8 cellular contexts compared by ENCODE assay signal in the genomic region with DNA sequence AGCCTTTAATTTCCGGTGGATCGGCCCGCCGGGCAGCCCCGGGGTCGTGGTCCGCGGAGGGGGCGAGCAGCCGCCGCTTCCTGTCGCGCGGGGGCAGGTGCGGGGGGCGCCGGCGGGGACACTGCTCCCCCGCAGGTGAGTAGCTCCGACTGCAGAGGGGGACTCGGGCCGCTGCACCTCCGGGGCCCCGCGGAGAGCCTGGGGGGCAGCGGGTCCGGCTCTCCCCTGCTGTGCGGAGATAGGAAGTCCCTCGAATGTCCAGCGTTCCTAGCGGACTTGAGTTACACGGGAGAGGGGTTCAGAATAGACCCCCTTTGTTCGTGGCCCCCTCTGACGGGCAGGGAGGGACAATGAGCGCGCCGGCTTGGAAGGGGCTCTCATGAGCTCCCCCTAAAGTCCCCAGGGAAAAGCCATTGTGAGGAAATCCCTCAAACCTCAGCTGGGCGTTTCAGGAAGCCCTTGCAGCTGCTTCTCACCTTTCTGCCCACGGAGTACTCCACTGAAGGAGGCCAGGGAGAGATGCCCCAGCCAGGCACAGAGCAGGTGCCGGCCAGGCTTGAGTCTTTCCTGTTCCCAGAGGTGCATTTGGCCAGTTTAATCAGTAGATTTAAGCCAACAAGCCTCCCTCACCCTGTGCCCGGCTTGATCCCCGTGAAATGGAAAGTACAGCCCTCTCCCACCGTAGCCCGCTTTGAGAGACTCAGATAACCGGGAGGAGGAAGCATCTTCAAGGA. TPM values are rescaled to one million over a fixed set of nuclear protein-coding genes. Genes with fewer than 3 reads are reported as not detected.
DNase-seq lines count a peak whose midpoint lies in the region; ATAC-seq, FAIRE-seq and TF ChIP-seq lines count a peak whose summit lies in the region.

No MANE protein-coding gene starts in this region.

- peaks cover 71% of the 10 kb centered on the region for H3K27me3 ChIP-seq in keratinocyte (ENCODE audit: control insufficient read depth, extremely low read depth, insufficient read depth, low read length)

- H3K4me1 ChIP-seq in keratinocyte (ENCODE audit: control insufficient read depth, extremely low read depth, insufficient read depth, low read length) = peaks cover 2% of the 10 kb centered on the region

- DNase-seq in GM10266 (ENCODE audit: extremely low spot score) = peak; percentile 72
- peak; percentile 44 for DNase-seq in NCI-H146 (lab: John Stamatoyannopoulos, UW)
- peak; percentile 46 for DNase-seq in activated T-cell treated with anti-CD3 and anti-CD28 coated beads, Interleukin-2, amount 50 U/mL, for 24 hours
- DNase-seq in keratinocyte (ENCODE audit: low read depth, low spot score) = no peak
- peak; percentile 30 to 35 for DNase-seq in stimulated activated naive CD8-positive, alpha-beta T cell treated with anti-CD3 and anti-CD28 coated beads, Interleukin-15, amount 100 ng/mL, for 72 hours
- no peak for DNase-seq in erythroblast (lab: John Stamatoyannopoulos, UW)

- H3K4me1 Mint-ChIP-seq in activated T-cell treated with anti-CD3 and anti-CD28 coated beads, Interleukin-2, amount 50 U/mL, for 24 hours (ENCODE audit: low read depth) = peaks cover 18% of the 10 kb centered on the region
- peaks cover 37% of the 10 kb centered on the region for H3K4me1 Mint-ChIP-seq in stimulated activated naive CD8-positive, alpha-beta T cell treated with anti-CD3 and anti-CD28 coated beads, Interleukin-15, amount 100 ng/mL, for 72 hours

- H2AFZ ChIP-seq in keratinocyte (ENCODE audit: control insufficient read depth, low read length) = no peak overlapping the region

- no peaks in the 10 kb centered on the region for H4K20me1 ChIP-seq in keratinocyte (ENCODE audit: control insufficient read depth, extremely low read depth, insufficient read depth, low read length)

- H3K9ac ChIP-seq in keratinocyte (ENCODE audit: control insufficient read depth, extremely low read depth, insufficient read depth, low read length) = no peak overlapping the region

- no peak overlapping the region for H3K27ac Mint-ChIP-seq in activated T-cell treated with anti-CD3 and anti-CD28 coated beads, Interleukin-2, amount 50 U/mL, for 24 hours
- H3K27ac Mint-ChIP-seq in stimulated activated naive CD8-positive, alpha-beta T cell treated with anti-CD3 and anti-CD28 coated beads, Interleukin-15, amount 100 ng/mL, for 72 hours = no peak overlapping the region

- ATAC-seq in stimulated activated naive CD8-positive, alpha-beta T cell treated with anti-CD3 and anti-CD28 coated beads, Interleukin-15, amount 100 ng/mL, for 72 hours = peak; percentile 52
- ATAC-seq in GM19023 (IDR thresholded peaks at IDR 0.05; ENCODE audit: unreplicated experiment) = no peak
- ATAC-seq in GM18858 (IDR thresholded peaks at IDR 0.05; ENCODE audit: unreplicated experiment) = no peak

- H3K9me3 Mint-ChIP-seq in activated T-cell treated with anti-CD3 and anti-CD28 coated beads, Interleukin-2, amount 50 U/mL, for 24 hours = no peaks in the 10 kb centered on the region
- H3K9me3 Mint-ChIP-seq in stimulated activated naive CD8-positive, alpha-beta T cell treated with anti-CD3 and anti-CD28 coated beads, Interleukin-15, amount 100 ng/mL, for 72 hours = no peaks in the 10 kb centered on the region

- peak overlapping the region; percentile 65 for H3K4me3 Mint-ChIP-seq in activated T-cell treated with anti-CD3 and anti-CD28 coated beads, Interleukin-2, amount 50 U/mL, for 24 hours
- peak overlapping the region; percentile 52 to 67 for H3K4me3 Mint-ChIP-seq in stimulated activated naive CD8-positive, alpha-beta T cell treated with anti-CD3 and anti-CD28 coated beads, Interleukin-15, amount 100 ng/mL, for 72 hours

- no peak overlapping the region for H3K4me3 ChIP-seq in keratinocyte (ENCODE audit: control insufficient read depth in 2 of 3, extremely low read depth in 1 of 3, insufficient read depth in 2 of 3, low read depth in 1 of 3, low read length in 3 of 3)

- peaks cover 26% of the 10 kb centered on the region for H3K27me3 Mint-ChIP-seq in activated T-cell treated with anti-CD3 and anti-CD28 coated beads, Interleukin-2, amount 50 U/mL, for 24 hours
- H3K27me3 Mint-ChIP-seq in stimulated activated naive CD8-positive, alpha-beta T cell treated with anti-CD3 and anti-CD28 coated beads, Interleukin-15, amount 100 ng/mL, for 72 hours = no peaks in the 10 kb centered on the region

- H3K36me3 ChIP-seq in keratinocyte (ENCODE audit: control insufficient read depth in 2 of 2, extremely low read depth in 1 of 2, insufficient read depth in 2 of 2, low read length in 2 of 2) = no peaks in the 10 kb centered on the region

- no peaks in the 10 kb centered on the region for H3K9me1 ChIP-seq in keratinocyte (ENCODE audit: control insufficient read depth, extremely low read depth, insufficient read depth, low read length)

- no peaks in the 10 kb centered on the region for H3K9me3 ChIP-seq in keratinocyte (ENCODE audit: control insufficient read depth, low read depth, low read length)

- H3K79me2 ChIP-seq in keratinocyte (ENCODE audit: control insufficient read depth, insufficient read depth, low read length) = no peaks in the 10 kb centered on the region

- FAIRE-seq in keratinocyte (lab: Jason Lieb, UNC) = no peak

- no peaks in the 10 kb centered on the region for H3K36me3 Mint-ChIP-seq in activated T-cell treated with anti-CD3 and anti-CD28 coated beads, Interleukin-2, amount 50 U/mL, for 24 hours (ENCODE audit: low read depth)

- no peak for TF ChIP-seq POLR2A in erythroblast (IDR thresholded peaks at IDR 0.05; ENCODE audit: low read length)

- dilution Hi-C loops in keratinocyte (cut with MboI; ENCODE audit: extremely low pct_ligation_motif_present, low sequenced_read_pairs) = no loop called here

- peak overlapping the region; percentile 51 for H3K4me2 ChIP-seq in keratinocyte (ENCODE audit: control insufficient read depth, extremely low read depth, insufficient read depth, low read depth, low read length)

- H3K27ac ChIP-seq in keratinocyte (ENCODE audit: control insufficient read depth, insufficient read depth, low read length) = no peak overlapping the region

- TF ChIP-seq CTCF in GM10266 (IDR thresholded peaks at IDR 0.05; ENCODE audit: control insufficient read depth, insufficient read depth, low read depth, missing control alignments) (no peak), keratinocyte (optimal IDR thresholded peaks at IDR 0.05 in 1 of 3, IDR thresholded peaks at IDR 0.05 in 1 of 3, conservative IDR thresholded peaks at IDR 0.05 in 1 of 3; ENCODE audit: extremely low read depth in 1 of 3, insufficient read depth in 2 of 3, low read length in 3 of 3) (no peak)

RNA-seq across cellular contexts. Expression of a gene that starts 0.9 kb away (rescaled TPM):
- 0.13 to 0.37 TPM (median 0.22 TPM) in 3 replicates for polyA plus RNA-seq in keratinocyte
- 2.0 TPM for polyA plus RNA-seq in keratinocyte (2011; ENCODE audit: low read depth)
- 0.44 and 0.53 TPM in 2 replicates for polyA plus RNA-seq in keratinocyte (2011; cell fraction: cytosol; rRNA removed)
- 0.31 and 0.81 TPM in 2 replicates for polyA plus RNA-seq in keratinocyte (2011; cell fraction: nucleus; rRNA removed)
- 0.29 and 0.63 TPM in 2 replicates for polyA plus RNA-seq in keratinocyte (2012; ENCODE audit: low replicate concordance)
- 0.69 TPM in 1 of 3 replicates, not detected in the others for polyA minus RNA-seq in keratinocyte
- polyA minus RNA-seq in keratinocyte (2011; cell fraction: cytosol; rRNA and poly(A)+ RNA removed) = not detected
- 1.3 TPM in 1 of 2 replicates, not detected in the other for polyA minus RNA-seq in keratinocyte (2011; cell fraction: nucleus; rRNA and poly(A)+ RNA removed)

Comparison
In these comparisons a context has a peak if more than half of its experiments do, and no peak if none do; other contexts are left out.
1. DNase-seq: peak in GM10266 (single experiment), NCI-H146 (single experiment), activated T-cell treated with anti-CD3 and anti-CD28 coated beads, Interleukin-2, amount 50 U/mL, for 24 hours (single experiment) and stimulated activated naive CD8-positive, alpha-beta T cell treated with anti-CD3 and anti-CD28 coated beads, Interleukin-15, amount 100 ng/mL, for 72 hours (2 of 2); none in keratinocyte (single experiment) and erythroblast (0 of 2).